9 cellular contexts compared by ENCODE assay signal in genomic region chr11:94812712-94813435, GRCh38. TPM values are rescaled to one million over a fixed set of nuclear protein-coding genes. Genes with fewer than 3 reads are reported as not detected.
DNase-seq lines count a peak whose midpoint lies in the region; FAIRE-seq and TF ChIP-seq lines count a peak whose summit lies in the region.
"Not testable (repeated sequence)": the region's sequence is repeated elsewhere in the genome, so short reads cannot be mapped to it uniquely, and the experiment has no call there.
"Had no signal": no experiment of that assay in that cellular context is flagged by ENCODE, and none has a peak within 500 bp of the region (broad histone marks: within the 10 kb centered on the region; RNA-seq: fewer than 3 reads in every experiment).

No MANE protein-coding gene starts in this region.

- peaks cover 22% of the 10 kb centered on the region for H3K36me3 ChIP-seq in adipocyte (ENCODE audit: control insufficient read depth, insufficient read depth, low read length, severe bottlenecking)
- peaks cover 5 to 38% of the 10 kb centered on the region in 2 experiments for H3K36me3 ChIP-seq in mesenchymal stem cell (ENCODE audit: control insufficient read depth in 1 of 2, insufficient read depth in 2 of 2, low read depth in 1 of 2, low read length in 2 of 2)
- peaks cover 4 to 19% of the 10 kb centered on the region in 2 experiments for H3K36me3 ChIP-seq in trophoblast cell (ENCODE audit: control insufficient read depth in 1 of 2, insufficient read depth in 2 of 2, low read length in 2 of 2)

- FAIRE-seq in HTR-8/SVneo (lab: Jason Lieb, UNC) = peak; percentile 86

- not testable (repeated sequence) for H3K4me2 ChIP-seq in mesenchymal stem cell (ENCODE audit: low read length, poor library complexity, severe bottlenecking); trophoblast cell (ENCODE audit: low read length)

- not testable (repeated sequence) for H4K12ac ChIP-seq in trophoblast cell (ENCODE audit: low read depth, low read length)

- H3K27ac ChIP-seq in mesenchymal stem cell (ENCODE audit: low read length, poor library complexity, severe bottlenecking) (peak overlapping the region; percentile 78), trophoblast cell (ENCODE audit: low read depth, low read length) (peak overlapping the region; percentile 21)

- peak overlapping the region; percentile 8 for H2AK5ac ChIP-seq in mesenchymal stem cell (ENCODE audit: low read length, severe bottlenecking)
- not testable (repeated sequence) for H2AK5ac ChIP-seq in trophoblast cell (ENCODE audit: low read length)

- not testable (repeated sequence) for H4K8ac ChIP-seq in mesenchymal stem cell (ENCODE audit: low read length); trophoblast cell (ENCODE audit: low read depth, low read length)

- H3K4me1 Mint-ChIP-seq in type B pancreatic cell (ENCODE audit: unreplicated experiment) = not testable (repeated sequence)

- not testable (repeated sequence) for H3K27me3 Mint-ChIP-seq in type B pancreatic cell

- H3K14ac ChIP-seq in mesenchymal stem cell (ENCODE audit: low read length in 2 of 2); trophoblast cell (ENCODE audit: low read length): not testable (repeated sequence)

- not testable (repeated sequence) for H2BK120ac ChIP-seq in mesenchymal stem cell (ENCODE audit: low read depth, low read length); trophoblast cell (ENCODE audit: insufficient read depth, low read length, poor library complexity)

- H3K9me3 ChIP-seq in adipocyte (ENCODE audit: control insufficient read depth, low read length); mesenchymal stem cell (ENCODE audit: control insufficient read depth, low read length); trophoblast cell (ENCODE audit: insufficient read depth, low read depth, low read length): not testable (repeated sequence)

- not testable (repeated sequence) for H3K23ac ChIP-seq in mesenchymal stem cell (ENCODE audit: low read length in 2 of 2); trophoblast cell (ENCODE audit: low read length)

- H3K79me2 ChIP-seq in trophoblast cell (ENCODE audit: control insufficient read depth, insufficient read depth, low read length, poor library complexity) = not testable (repeated sequence)

- not testable (repeated sequence) for H3K27me3 ChIP-seq in adipocyte (replicated peaks; ENCODE audit: control insufficient read depth, insufficient read depth, low read length); mesenchymal stem cell (ENCODE audit: control insufficient read depth in 1 of 2, insufficient read depth in 1 of 2, low read length in 2 of 2); trophoblast cell (ENCODE audit: insufficient read depth, low read length)

- H3K9me3 Mint-ChIP-seq in type B pancreatic cell = not testable (repeated sequence)

- TF ChIP-seq CTCF in AG10803 (conservative IDR thresholded peaks at IDR 0.05; ENCODE audit: low read length); choroid plexus epithelial cell (conservative IDR thresholded peaks at IDR 0.05; ENCODE audit: low read depth, low read length); fibroblast of villous mesenchyme (IDR thresholded peaks at IDR 0.05; ENCODE audit: insufficient read depth, low read depth, low read length); type B pancreatic cell (conservative IDR thresholded peaks at IDR 0.05): not testable (repeated sequence)

- H3K4ac ChIP-seq in mesenchymal stem cell (ENCODE audit: low read depth in 1 of 2, low read length in 2 of 2); trophoblast cell (ENCODE audit: low read depth, low read length): not testable (repeated sequence)

- H2AFZ ChIP-seq in mesenchymal stem cell (ENCODE audit: low read depth, low read length); trophoblast cell (ENCODE audit: insufficient read depth, low read length, poor library complexity): not testable (repeated sequence)

- H3K4me1 ChIP-seq in adipocyte (ENCODE audit: control insufficient read depth, insufficient read depth, low read length) = peaks cover 18% of the 10 kb centered on the region
- peaks cover 11% of the 10 kb centered on the region for H3K4me1 ChIP-seq in mesenchymal stem cell (ENCODE audit: control insufficient read depth, insufficient read depth, low read depth, low read length)
- H3K4me1 ChIP-seq in trophoblast cell (ENCODE audit: control insufficient read depth in 1 of 2, insufficient read depth in 2 of 2, low read length in 2 of 2) = not testable (repeated sequence)

- H3K27ac Mint-ChIP-seq in type B pancreatic cell = peak overlapping the region; percentile 76

- not testable (repeated sequence) for H3K9ac ChIP-seq in adipocyte (ENCODE audit: low read length); mesenchymal stem cell (ENCODE audit: low read length); trophoblast cell (ENCODE audit: low read length)

- not testable (repeated sequence) for H2BK12ac ChIP-seq in mesenchymal stem cell (ENCODE audit: low read length in 2 of 2); trophoblast cell (ENCODE audit: low read length)

- not testable (repeated sequence) for H3K79me1 ChIP-seq in mesenchymal stem cell (replicated peaks; ENCODE audit: low read length, poor library complexity, severe bottlenecking); trophoblast cell (ENCODE audit: low read length)

- H3K36me3 Mint-ChIP-seq in type B pancreatic cell = peaks cover 56% of the 10 kb centered on the region

- WGBS in mesenchymal stem cell = 82% methylated on average over 2 of the region's 4 CpGs
- WGBS in trophoblast cell (ENCODE audit: extremely low coverage, insufficient coverage, insufficient read length) = no CpG with 5 or more reads among the region's 4 CpGs

- H2BK15ac ChIP-seq in mesenchymal stem cell (ENCODE audit: low read depth, poor library complexity, severe bottlenecking) = not testable (repeated sequence)

- H2BK5ac ChIP-seq in mesenchymal stem cell (ENCODE audit: low read depth, low read length, poor library complexity, severe bottlenecking); trophoblast cell (ENCODE audit: low read depth, low read length, poor library complexity): not testable (repeated sequence)

- not testable (repeated sequence) for H3K18ac ChIP-seq in mesenchymal stem cell (ENCODE audit: low read depth in 1 of 2, low read length in 2 of 2); trophoblast cell (ENCODE audit: low read length)

- H3K4me3 Mint-ChIP-seq in type B pancreatic cell = not testable (repeated sequence)

- H3K4me3 ChIP-seq in AG10803 (ENCODE audit: low read length); adipocyte (ENCODE audit: low read length); choroid plexus epithelial cell (ENCODE audit: low read depth, low read length); fibroblast of villous mesenchyme (ENCODE audit: low read depth, low read length); mesenchymal stem cell (ENCODE audit: insufficient read depth in 1 of 2, low read depth in 1 of 2, low read length in 2 of 2); trophoblast cell (ENCODE audit: low read depth, low read length): not testable (repeated sequence)

- peak; percentile 57 for DNase-seq in AG10803 (ENCODE audit: low read depth)
- DNase-seq in HTR-8/SVneo (ENCODE audit: insufficient read length, low spot score); mesenchymal stem cell; type B pancreatic cell (ENCODE audit: extremely low spot score, unreplicated experiment): not testable (repeated sequence)
- DNase-seq in adipocyte (ENCODE audit: low read depth) = peak; percentile 46
- DNase-seq in choroid plexus epithelial cell (ENCODE audit: low read depth) = peak; percentile 36
- peak; percentile 51 for DNase-seq in fibroblast of villous mesenchyme (ENCODE audit: low read depth)
- DNase-seq in trophoblast cell = peak; percentile 68 to 82

- H4K91ac ChIP-seq in mesenchymal stem cell (ENCODE audit: low read length); trophoblast cell (ENCODE audit: low read depth, low read length): not testable (repeated sequence)

RNA-seq across cellular contexts. Expression of gene AMOTL1, which starts 44.7 kb away (rescaled TPM):
- 25.9 and 27.7 TPM in 2 replicates for total RNA-seq in fibroblast of villous mesenchyme
- polyA plus RNA-seq in mesenchymal stem cell (2013, experiment 1 of 2) = 20.5 TPM
- polyA plus RNA-seq in mesenchymal stem cell (2013, experiment 2 of 2) = 19.9 TPM
- polyA plus RNA-seq in trophoblast cell (2013) = 31.6 and 32.9 TPM in 2 replicates
- 64.8 and 93.5 TPM in 2 replicates for total RNA-seq in type B pancreatic cell (ENCODE audit: low replicate concordance)
- polyA plus RNA-seq: IgD-negative memory B cell had no signal
